ENCODE assay signal across 20 cellular contexts in genomic region chr4:111066887-111067286, GRCh38.
DNase-seq lines count a peak whose midpoint lies in the region; ATAC-seq, FAIRE-seq and TF ChIP-seq lines count a peak whose summit lies in the region.
"Had no signal": no experiment of that assay in that cellular context is flagged by ENCODE, and none has a peak within 500 bp of the region (broad histone marks: within the 10 kb centered on the region; RNA-seq: fewer than 3 reads in every experiment).

No MANE protein-coding gene starts in this region.

- FAIRE-seq in urothelium cell line (lab: Jason Lieb, UNC) = peak; percentile 71
- FAIRE-seq: GM18507, GM19239 had no signal

- H3K4me1 ChIP-seq in adipocyte (ENCODE audit: control insufficient read depth, insufficient read depth, low read length) = no peaks in the 10 kb centered on the region

- H3K9me3 ChIP-seq in adipocyte (ENCODE audit: control insufficient read depth, low read length) = no peaks in the 10 kb centered on the region
- H3K9me3 ChIP-seq: ovary had no signal

- ATAC-seq in GM21526 (IDR thresholded peaks at IDR 0.05; ENCODE audit: low FRiP score, unreplicated experiment) = no peak
- ATAC-seq: activated CD8-positive, alpha-beta memory T cell treated with anti-CD3 and anti-CD28 coated beads, Interleukin-2, amount 10 ng/mL, durations not matched to agents 7 days and 5 days; PC-3 had no signal

- no peaks in the 10 kb centered on the region for H3K27me3 ChIP-seq in adipocyte (replicated peaks; ENCODE audit: control insufficient read depth, insufficient read depth, low read length)
- H3K27me3 ChIP-seq in kidney epithelial cell (ENCODE audit: control insufficient read depth, insufficient read depth, low read length) = no peaks in the 10 kb centered on the region
- H3K27me3 ChIP-seq: ovary had no signal

- no peak overlapping the region for H3K4me3 ChIP-seq in adipocyte (ENCODE audit: low read length)
- H3K4me3 ChIP-seq in kidney epithelial cell (ENCODE audit: low read depth, low read length) = no peak overlapping the region
- H3K4me3 ChIP-seq: ovary had no signal

- H3K36me3 ChIP-seq in adipocyte (ENCODE audit: control insufficient read depth, insufficient read depth, low read length, severe bottlenecking) (no peaks in the 10 kb centered on the region), kidney epithelial cell (ENCODE audit: control insufficient read depth, insufficient read depth, low read length) (no peaks in the 10 kb centered on the region)
- H3K36me3 ChIP-seq: ovary had no signal

- H3K9ac ChIP-seq in adipocyte (ENCODE audit: low read length) = no peak overlapping the region

- DNase-seq in NCI-H446 (lab: John Stamatoyannopoulos, UW) (peak; percentile 8 to 42), NCI-H446 treated with DMSO at 0.1 percent for 48 hours (lab: John Stamatoyannopoulos, UW) (no peak), adipocyte (ENCODE audit: low read depth) (peak; percentile 12), kidney epithelial cell (ENCODE audit: low read depth) (peak; percentile 34), urothelium cell line (ENCODE audit: low spot score) (peak; percentile 18), activated gamma-delta T cell treated with Interleukin-2 at 50 U/mL for 16 hours (no peak), NCI-H128 (lab: John Stamatoyannopoulos, UW; ENCODE audit: unreplicated experiment) (no peak)
- DNase-seq: 8988T; activated CD8-positive, alpha-beta memory T cell treated with anti-CD3 and anti-CD28 coated beads, Interleukin-2, amount 10 ng/mL, durations not matched to agents 7 days and 5 days; activated naive CD4-positive, alpha-beta T cell; foreskin melanocyte; KG1; NCI-H1436 treated with DMSO at 0.1 percent for 48 hours; NCI-H510A; ovary; PC-3; SW 1271 had no signal

- TF ChIP-seq CTCF in kidney epithelial cell (IDR thresholded peaks at IDR 0.05; ENCODE audit: insufficient read depth, low read length, poor library complexity, severe bottlenecking) = no peak

Comparison
In these comparisons a context has a peak if more than half of its experiments do, and no peak if none do; other contexts are left out.
1. DNase-seq: peak in NCI-H446 (2 of 2), adipocyte (single experiment), kidney epithelial cell (single experiment) and urothelium cell line (single experiment); none in NCI-H446 treated with DMSO at 0.1 percent for 48 hours (single experiment), activated gamma-delta T cell treated with Interleukin-2 at 50 U/mL for 16 hours (single experiment) and NCI-H128 (single experiment).